Comparison of ENCODE assay signal across 19 cellular contexts in genomic region chr3:126527006-126527405, GRCh38. TPM values are rescaled to one million over a fixed set of nuclear protein-coding genes. Genes with fewer than 3 reads are reported as not detected.
DNase-seq lines count a peak whose midpoint lies in the region; ATAC-seq, FAIRE-seq and TF ChIP-seq lines count a peak whose summit lies in the region.
"Had no signal": no experiment of that assay in that cellular context is flagged by ENCODE, and none has a peak within 500 bp of the region (broad histone marks: within the 10 kb centered on the region; RNA-seq: fewer than 3 reads in every experiment).

No MANE protein-coding gene starts in this region.

- POLR2A ChIA-PET in HepG2 (lab: Yijun Ruan, JAX), result interaction anchor here (4.7 kb wide), 1 partner anchor 9 kb away, joined by 53 read pairs; the partner anchor contains the start of gene UROC1

- H4K20me1 ChIP-seq in BLaER1 treated with 17β-estradiol and CSF1 and Interleukin-3, amounts not matched to agents 10 nM and 100 nM, result peaks cover 0 to 15% (median 0%) of the 10 kb centered on the region in 11 experiments; a peak in 5 of 22 replicates
- H4K20me1 ChIP-seq in Loucy (ENCODE audit: insufficient read depth, low read length, poor library complexity, severe bottlenecking) (no peaks in the 10 kb centered on the region), HepG2 (ENCODE audit: insufficient read depth, low read length) (no peaks in the 10 kb centered on the region), smooth muscle cell (ENCODE audit: low read depth) (no peaks in the 10 kb centered on the region)

- no peak overlapping the region for H3K9ac ChIP-seq in BLaER1 treated with 17β-estradiol and CSF1 and Interleukin-3, amounts not matched to agents 10 nM and 100 nM
- H3K9ac ChIP-seq in Loucy (ENCODE audit: low read depth, low read length, poor library complexity, severe bottlenecking) (peak overlapping the region; percentile 19), HepG2 (ENCODE audit: insufficient read depth, low read depth, low read length) (no peak overlapping the region), smooth muscle cell (ENCODE audit: low read depth) (no peak overlapping the region)

- H3K79me2 ChIP-seq in Loucy (ENCODE audit: insufficient read depth, low read length), result no peaks in the 10 kb centered on the region
- peaks cover 16% of the 10 kb centered on the region for H3K79me2 ChIP-seq in HepG2 (ENCODE audit: insufficient read depth, low read length)
- no peaks in the 10 kb centered on the region for H3K79me2 ChIP-seq in smooth muscle cell (ENCODE audit: low read depth)

- no peak overlapping the region for H3K4me3 ChIP-seq in BLaER1 treated with 17β-estradiol and CSF1 and Interleukin-3, amounts not matched to agents 10 nM and 100 nM
- H3K4me3 ChIP-seq in Loucy (ENCODE audit: low read length, poor library complexity, severe bottlenecking), result no peak overlapping the region
- H3K4me3 ChIP-seq in HepG2 (replicated peaks in 1 of 3; ENCODE audit: insufficient read depth in 1 of 3, low read depth in 2 of 3, low read length in 3 of 3), result no peak overlapping the region
- no peak overlapping the region for H3K4me3 ChIP-seq in neutrophil (ENCODE audit: low read depth in 1 of 2, low read length in 1 of 2)
- no peak overlapping the region for H3K4me3 ChIP-seq in smooth muscle cell
- H3K4me3 ChIP-seq: Peyer's patch, SJSA1 had no signal

- no peak overlapping the region for H3K27ac ChIP-seq in BLaER1 treated with 17β-estradiol and CSF1 and Interleukin-3, amounts not matched to agents 10 nM and 100 nM
- H3K27ac ChIP-seq in HepG2 (ENCODE audit: extremely low read length, insufficient read depth, low read length) (peak overlapping the region; percentile 88), neutrophil (peak overlapping the region; percentile 93), smooth muscle cell (ENCODE audit: low read depth) (no peak overlapping the region)
- H3K27ac ChIP-seq: HL-60, Peyer's patch, SJSA1 had no signal

- intact Hi-C loops in HepG2 (cut with micrococcal nuclease; ENCODE audit: unreplicated experiment), result no loop called here

- peaks cover 0 to 14% (median 0%) of the 10 kb centered on the region in 11 experiments; a peak in 1 of 22 replicates for H3K9me3 ChIP-seq in BLaER1 treated with 17β-estradiol and CSF1 and Interleukin-3, amounts not matched to agents 10 nM and 100 nM (replicated peaks in 1 of 11)
- H3K9me3 ChIP-seq in Loucy (ENCODE audit: insufficient read depth, low read depth, low read length) (no peaks in the 10 kb centered on the region), HepG2 (ENCODE audit: low read length) (no peaks in the 10 kb centered on the region), neutrophil (no peaks in the 10 kb centered on the region), smooth muscle cell (replicated peaks; ENCODE audit: low read depth) (no peaks in the 10 kb centered on the region)
- H3K9me3 ChIP-seq: Peyer's patch, SJSA1 had no signal

- in situ Hi-C loops in HepG2 (cut with HindIII; ENCODE audit: extremely low pct_ligation_motif_present, low pct_unique_long_range_greater_than_20kb), result no loop called here

- CTCF ChIA-PET in HepG2 (lab: Yijun Ruan, JAX; ENCODE audit: low intra/inter-chr PET ratio, low total read pairs), result no interaction called here

- no peak for FAIRE-seq in HepG2 (lab: Jason Lieb, UNC)

- no peaks in the 10 kb centered on the region for H3K9me2 ChIP-seq in Loucy (replicated peaks; ENCODE audit: low read depth, low read length)

- no peaks in the 10 kb centered on the region for H3K36me3 ChIP-seq in BLaER1 treated with 17β-estradiol and CSF1 and Interleukin-3, amounts not matched to agents 10 nM and 100 nM
- H3K36me3 ChIP-seq in Loucy (ENCODE audit: insufficient read depth, low read length), result no peaks in the 10 kb centered on the region
- H3K36me3 ChIP-seq in HepG2 (replicated peaks in 1 of 2; ENCODE audit: control insufficient read depth in 1 of 2, insufficient read depth in 2 of 2, low read length in 2 of 2), result no peaks in the 10 kb centered on the region; a peak in 1 of 5 replicates
- H3K36me3 ChIP-seq in neutrophil, result no peaks in the 10 kb centered on the region
- no peaks in the 10 kb centered on the region for H3K36me3 ChIP-seq in smooth muscle cell (ENCODE audit: low read depth)
- H3K36me3 ChIP-seq: Peyer's patch, SJSA1 had no signal

- H3F3A ChIP-seq in Loucy (ENCODE audit: low read depth) (no peaks in the 10 kb centered on the region), smooth muscle cell (ENCODE audit: low read depth) (no peaks in the 10 kb centered on the region)

- no peak for DNase-seq in HepG2 (ENCODE audit: low spot score)
- no peak for DNase-seq in smooth muscle cell (lab: John Stamatoyannopoulos, UW; ENCODE audit: unreplicated experiment)
- DNase-seq in superior temporal gyrus (ENCODE audit: extremely low spot score), result no peak
- no peak for DNase-seq in T-helper 9 cell
- DNase-seq: DMS79, HFFc6, NCI-H1092 treated with DMSO at 0.1 percent for 48 hours, NCI-H146, NCI-H2029, NCI-H526 had no signal

- H3K27me3 ChIP-seq in BLaER1 treated with 17β-estradiol and CSF1 and Interleukin-3, amounts not matched to agents 10 nM and 100 nM, result peaks cover 26 to 42% (median 37%) of the 10 kb centered on the region in 11 experiments
- no peaks in the 10 kb centered on the region for H3K27me3 ChIP-seq in Loucy (ENCODE audit: insufficient read depth, low read length, poor library complexity, severe bottlenecking)
- H3K27me3 ChIP-seq in HepG2 (ENCODE audit: control insufficient read depth in 1 of 2, insufficient read depth in 2 of 2, low read length in 2 of 2), result no peaks in the 10 kb centered on the region; a peak in 1 of 5 replicates
- peaks cover 24% of the 10 kb centered on the region for H3K27me3 ChIP-seq in neutrophil
- H3K27me3 ChIP-seq in smooth muscle cell (ENCODE audit: low read depth), result peaks cover 27% of the 10 kb centered on the region
- H3K27me3 ChIP-seq: Peyer's patch had no signal

- TF ChIP-seq EP300 in HepG2 (IDR thresholded peaks at IDR 0.05; ENCODE audit: low read depth in 2 of 2, low read length in 2 of 2) (no peak), HepG2 (CRISPR knock-in tag; IDR thresholded peaks at IDR 0.05; ENCODE audit: borderline replicate concordance) (no peak)

- WGBS in HepG2 (ENCODE audit: low lambda C conversion rate), result 92% methylated on average over 6 of the region's 7 CpGs
- WGBS in smooth muscle cell (ENCODE audit: low lambda C conversion rate), result 76% methylated on average over 7 of the region's 7 CpGs

- TF ChIP-seq RAD21 in HepG2 (CRISPR knock-in tag; IDR thresholded peaks at IDR 0.05), result no peak

- TF ChIP-seq POLR2A in HepG2 (IDR thresholded peaks at IDR 0.05; ENCODE audit: insufficient read depth in 1 of 2, low read depth in 2 of 2, low read length in 2 of 2), result no peak

- H3K4me2 ChIP-seq in BLaER1 treated with 17β-estradiol and CSF1 and Interleukin-3, amounts not matched to agents 10 nM and 100 nM, result peak overlapping the region in 10 of 11 experiments; percentile 85 to 99 (median 94); a peak in 19 of 22 replicates
- H3K4me2 ChIP-seq in Loucy (ENCODE audit: low read depth, low read length, poor library complexity, severe bottlenecking), result peak overlapping the region; percentile 38
- no peak overlapping the region for H3K4me2 ChIP-seq in HepG2 (ENCODE audit: low read depth, low read length)
- H3K4me2 ChIP-seq in smooth muscle cell, result no peak overlapping the region

- BruUV-seq in HepG2 (replicated peaks; lab: Mats Ljungman, UMichigan), result no TSS peak

- H2AFZ ChIP-seq in Loucy (ENCODE audit: low read length), result no peak overlapping the region
- no peak overlapping the region for H2AFZ ChIP-seq in HepG2 (ENCODE audit: low read length)
- H2AFZ ChIP-seq in smooth muscle cell (ENCODE audit: low read depth), result no peak overlapping the region

- no peak for ATAC-seq in HepG2

- peaks cover 48 to 82% (median 68%) of the 10 kb centered on the region in 10 experiments for H3K4me1 ChIP-seq in BLaER1 treated with 17β-estradiol and CSF1 and Interleukin-3, amounts not matched to agents 10 nM and 100 nM
- peaks cover 76% of the 10 kb centered on the region for H3K4me1 ChIP-seq in Loucy (ENCODE audit: insufficient read depth, low read length, poor library complexity, severe bottlenecking)
- peaks cover 83% of the 10 kb centered on the region for H3K4me1 ChIP-seq in HepG2 (ENCODE audit: insufficient read depth, low read length)
- peaks cover 83 to 95% of the 10 kb centered on the region in 2 experiments for H3K4me1 ChIP-seq in neutrophil (ENCODE audit: control insufficient read depth in 1 of 2, insufficient read depth in 1 of 2, low read depth in 1 of 2, low read length in 1 of 2)
- no peaks in the 10 kb centered on the region for H3K4me1 ChIP-seq in smooth muscle cell (ENCODE audit: low read depth)

- TF ChIP-seq CTCF in Loucy (conservative IDR thresholded peaks at IDR 0.05; ENCODE audit: low read length) (no peak), HepG2 (CRISPR knock-in tag; IDR thresholded peaks at IDR 0.05) (no peak), neutrophil (IDR thresholded peaks at IDR 0.05) (no peak), smooth muscle cell (IDR thresholded peaks at IDR 0.05; ENCODE audit: borderline replicate concordance, insufficient read depth, poor library complexity, severe bottlenecking) (no peak)

RNA-seq across cellular contexts. Expression of gene CHST13, which starts 3.1 kb away (rescaled TPM):
- total RNA-seq in HepG2 (2016; rRNA removed; fragmentation: Illumina TruSeq; extraction: Trizol), result 16.1 and 43.1 TPM in 2 replicates
- 8.0 and 11.1 TPM in 2 replicates for total RNA-seq in HepG2 (2016; cell fraction: cytosol; rRNA removed; fragmentation: Illumina TruSeq; extraction: Trizol; ENCODE audit: low read depth)
- 15.2 and 40.9 TPM in 2 replicates for total RNA-seq in HepG2 (2016; cell fraction: insoluble cytoplasmic fraction; rRNA removed; fragmentation: Illumina TruSeq; extraction: Trizol)
- total RNA-seq in HepG2 (2016; cell fraction: membrane; rRNA removed; fragmentation: Illumina TruSeq; extraction: Trizol), result 18.0 and 22.7 TPM in 2 replicates
- 29.6 and 33.9 TPM in 2 replicates for total RNA-seq in HepG2 (2016; cell fraction: nucleus; rRNA removed; fragmentation: Illumina TruSeq; extraction: Trizol)
- polyA plus RNA-seq in HepG2 (2011; rRNA removed), result 32.0 and 50.7 TPM in 2 replicates
- polyA plus RNA-seq in HepG2 (2011; cell fraction: cytosol; rRNA removed), result 31.3 and 65.1 TPM in 2 replicates
- 65.1 and 66.5 TPM in 2 replicates for polyA plus RNA-seq in HepG2 (2011; cell fraction: nucleus; rRNA removed)
- polyA plus RNA-seq in HepG2 (2012), result 30.3 and 44.6 TPM in 2 replicates
- 10.6 and 12.9 TPM in 2 replicates for polyA plus RNA-seq in HepG2 (2016; cell fraction: cytosol; fragmentation: Illumina TruSeq; extraction: Trizol; ENCODE audit: low read depth)
- 21.1 and 21.2 TPM in 2 replicates for polyA plus RNA-seq in HepG2 (2016; cell fraction: insoluble cytoplasmic fraction; fragmentation: Illumina TruSeq; extraction: Trizol; ENCODE audit: low read depth)
- polyA plus RNA-seq in HepG2 (2016; cell fraction: membrane; fragmentation: Illumina TruSeq; extraction: Trizol; ENCODE audit: low read depth), result 18.9 and 20.1 TPM in 2 replicates
- polyA plus RNA-seq in HepG2 (2016; cell fraction: nucleus; fragmentation: Illumina TruSeq; extraction: Trizol; ENCODE audit: insufficient read depth, low read depth), result 72.0 and 85.3 TPM in 2 replicates
- polyA minus RNA-seq in HepG2 (2011; rRNA and poly(A)+ RNA removed; ENCODE audit: low replicate concordance), result 47.2 TPM in 1 of 2 replicates, not detected in the other
- polyA minus RNA-seq in HepG2 (2011; cell fraction: cytosol; rRNA and poly(A)+ RNA removed), result 30.8 and 35.4 TPM in 2 replicates
- polyA minus RNA-seq in HepG2 (2011; cell fraction: nucleus; rRNA and poly(A)+ RNA removed), result 5.7 and 6.3 TPM in 2 replicates
- not detected in 2 replicates for total RNA-seq in smooth muscle cell
- polyA plus RNA-seq in smooth muscle cell, result not detected in 2 replicates
- total RNA-seq: HFFc6, OCI-LY7, SJSA1 had no signal

RNA-seq across cellular contexts. Expression of gene UROC1, which starts 9.4 kb away (rescaled TPM):
- total RNA-seq in HepG2 (2016; rRNA removed; fragmentation: Illumina TruSeq; extraction: Trizol) (0.71 and 0.74 TPM in 2 replicates), smooth muscle cell (not detected in 2 replicates)
- 0.09 TPM in 1 of 2 replicates, not detected in the other for total RNA-seq in HepG2 (2016; cell fraction: cytosol; rRNA removed; fragmentation: Illumina TruSeq; extraction: Trizol; ENCODE audit: low read depth)
- total RNA-seq in HepG2 (2016; cell fraction: insoluble cytoplasmic fraction; rRNA removed; fragmentation: Illumina TruSeq; extraction: Trizol), result 0.39 and 0.97 TPM in 2 replicates
- total RNA-seq in HepG2 (2016; cell fraction: membrane; rRNA removed; fragmentation: Illumina TruSeq; extraction: Trizol), result 0.24 and 0.25 TPM in 2 replicates
- 0.69 and 0.87 TPM in 2 replicates for total RNA-seq in HepG2 (2016; cell fraction: nucleus; rRNA removed; fragmentation: Illumina TruSeq; extraction: Trizol)
- polyA plus RNA-seq in HepG2 (2011; rRNA removed) (1.3 and 2.0 TPM in 2 replicates), smooth muscle cell (not detected in 2 replicates)
- 0.65 and 0.95 TPM in 2 replicates for polyA plus RNA-seq in HepG2 (2011; cell fraction: cytosol; rRNA removed)
- 6.6 and 8.2 TPM in 2 replicates for polyA plus RNA-seq in HepG2 (2011; cell fraction: nucleus; rRNA removed)
- polyA plus RNA-seq in HepG2 (2012), result 1.1 and 2.5 TPM in 2 replicates
- polyA plus RNA-seq in HepG2 (2016; cell fraction: cytosol; fragmentation: Illumina TruSeq; extraction: Trizol; ENCODE audit: low read depth), result 0.12 and 0.17 TPM in 2 replicates
- 0.78 and 0.88 TPM in 2 replicates for polyA plus RNA-seq in HepG2 (2016; cell fraction: insoluble cytoplasmic fraction; fragmentation: Illumina TruSeq; extraction: Trizol; ENCODE audit: low read depth)
- polyA plus RNA-seq in HepG2 (2016; cell fraction: membrane; fragmentation: Illumina TruSeq; extraction: Trizol; ENCODE audit: low read depth), result 0.21 and 0.22 TPM in 2 replicates
- polyA plus RNA-seq in HepG2 (2016; cell fraction: nucleus; fragmentation: Illumina TruSeq; extraction: Trizol; ENCODE audit: insufficient read depth, low read depth), result 2.7 and 2.8 TPM in 2 replicates
- 2.2 TPM in 1 of 2 replicates, not detected in the other for polyA minus RNA-seq in HepG2 (2011; rRNA and poly(A)+ RNA removed; ENCODE audit: low replicate concordance)
- polyA minus RNA-seq in HepG2 (2011; cell fraction: cytosol; rRNA and poly(A)+ RNA removed), result 0.53 and 0.59 TPM in 2 replicates
- 0.75 and 1.2 TPM in 2 replicates for polyA minus RNA-seq in HepG2 (2011; cell fraction: nucleus; rRNA and poly(A)+ RNA removed)
- total RNA-seq: H7, HFFc6, HT-29, Peyer's patch, SJSA1 had no signal

RNA-seq across cellular contexts. Expression of gene C3orf22, which starts 31.7 kb away (rescaled TPM):
- total RNA-seq in HepG2 (2016; rRNA removed; fragmentation: Illumina TruSeq; extraction: Trizol), result not detected in 2 replicates
- total RNA-seq in HepG2 (2016; cell fraction: cytosol; rRNA removed; fragmentation: Illumina TruSeq; extraction: Trizol; ENCODE audit: low read depth), result not detected in 2 replicates
- total RNA-seq in HepG2 (2016; cell fraction: insoluble cytoplasmic fraction; rRNA removed; fragmentation: Illumina TruSeq; extraction: Trizol), result not detected in 2 replicates
- not detected in 2 replicates for total RNA-seq in HepG2 (2016; cell fraction: membrane; rRNA removed; fragmentation: Illumina TruSeq; extraction: Trizol)
- total RNA-seq in HepG2 (2016; cell fraction: nucleus; rRNA removed; fragmentation: Illumina TruSeq; extraction: Trizol), result not detected in 2 replicates
- not detected in 2 replicates for polyA plus RNA-seq in HepG2 (2011; rRNA removed)
- not detected in 2 replicates for polyA plus RNA-seq in HepG2 (2011; cell fraction: cytosol; rRNA removed)
- not detected in 2 replicates for polyA plus RNA-seq in HepG2 (2011; cell fraction: nucleus; rRNA removed)
- polyA plus RNA-seq in HepG2 (2012), result 0.15 and 0.17 TPM in 2 replicates
- not detected in 2 replicates for polyA plus RNA-seq in HepG2 (2016; cell fraction: cytosol; fragmentation: Illumina TruSeq; extraction: Trizol; ENCODE audit: low read depth)
- polyA plus RNA-seq in HepG2 (2016; cell fraction: insoluble cytoplasmic fraction; fragmentation: Illumina TruSeq; extraction: Trizol; ENCODE audit: low read depth), result not detected in 2 replicates
- polyA plus RNA-seq in HepG2 (2016; cell fraction: membrane; fragmentation: Illumina TruSeq; extraction: Trizol; ENCODE audit: low read depth), result not detected in 2 replicates
- not detected in 2 replicates for polyA plus RNA-seq in HepG2 (2016; cell fraction: nucleus; fragmentation: Illumina TruSeq; extraction: Trizol; ENCODE audit: insufficient read depth, low read depth)
- polyA minus RNA-seq in HepG2 (2011; rRNA and poly(A)+ RNA removed; ENCODE audit: low replicate concordance), result not detected in 2 replicates
- not detected in 2 replicates for polyA minus RNA-seq in HepG2 (2011; cell fraction: cytosol; rRNA and poly(A)+ RNA removed)
- polyA minus RNA-seq in HepG2 (2011; cell fraction: nucleus; rRNA and poly(A)+ RNA removed), result not detected in 2 replicates
- total RNA-seq in smooth muscle cell, result not detected in 2 replicates
- polyA plus RNA-seq in smooth muscle cell, result not detected in 2 replicates
- total RNA-seq: H7, HFFc6, HT-29, OCI-LY7, Peyer's patch, SJSA1 had no signal

RNA-seq across cellular contexts. Expression of gene ZXDC, which starts 51.3 kb away (rescaled TPM):
- total RNA-seq in HepG2 (2016; rRNA removed; fragmentation: Illumina TruSeq; extraction: Trizol), result 14.7 and 21.2 TPM in 2 replicates
- 3.8 and 5.1 TPM in 2 replicates for total RNA-seq in HepG2 (2016; cell fraction: cytosol; rRNA removed; fragmentation: Illumina TruSeq; extraction: Trizol; ENCODE audit: low read depth)
- 14.1 and 20.6 TPM in 2 replicates for total RNA-seq in HepG2 (2016; cell fraction: insoluble cytoplasmic fraction; rRNA removed; fragmentation: Illumina TruSeq; extraction: Trizol)
- 8.3 and 8.6 TPM in 2 replicates for total RNA-seq in HepG2 (2016; cell fraction: membrane; rRNA removed; fragmentation: Illumina TruSeq; extraction: Trizol)
- total RNA-seq in HepG2 (2016; cell fraction: nucleus; rRNA removed; fragmentation: Illumina TruSeq; extraction: Trizol), result 34.2 and 37.1 TPM in 2 replicates
- polyA plus RNA-seq in HepG2 (2011; rRNA removed), result 17.6 and 22.1 TPM in 2 replicates
- 11.0 and 12.5 TPM in 2 replicates for polyA plus RNA-seq in HepG2 (2011; cell fraction: cytosol; rRNA removed)
- 66.1 and 66.9 TPM in 2 replicates for polyA plus RNA-seq in HepG2 (2011; cell fraction: nucleus; rRNA removed)
- 15.7 and 19.2 TPM in 2 replicates for polyA plus RNA-seq in HepG2 (2012)
- 1.2 TPM in 2 replicates for polyA plus RNA-seq in HepG2 (2016; cell fraction: cytosol; fragmentation: Illumina TruSeq; extraction: Trizol; ENCODE audit: low read depth)
- polyA plus RNA-seq in HepG2 (2016; cell fraction: insoluble cytoplasmic fraction; fragmentation: Illumina TruSeq; extraction: Trizol; ENCODE audit: low read depth), result 9.6 and 12.3 TPM in 2 replicates
- 2.8 TPM in 2 replicates for polyA plus RNA-seq in HepG2 (2016; cell fraction: membrane; fragmentation: Illumina TruSeq; extraction: Trizol; ENCODE audit: low read depth)
- polyA plus RNA-seq in HepG2 (2016; cell fraction: nucleus; fragmentation: Illumina TruSeq; extraction: Trizol; ENCODE audit: insufficient read depth, low read depth), result 46.7 and 52.0 TPM in 2 replicates
- 30.7 and 49.9 TPM in 2 replicates for polyA minus RNA-seq in HepG2 (2011; rRNA and poly(A)+ RNA removed; ENCODE audit: low replicate concordance)
- polyA minus RNA-seq in HepG2 (2011; cell fraction: cytosol; rRNA and poly(A)+ RNA removed), result 19.2 and 20.2 TPM in 2 replicates
- polyA minus RNA-seq in HepG2 (2011; cell fraction: nucleus; rRNA and poly(A)+ RNA removed), result 69.8 and 75.6 TPM in 2 replicates
- total RNA-seq in smooth muscle cell, result 18.8 and 20.4 TPM in 2 replicates
- polyA plus RNA-seq in smooth muscle cell, result 9.2 and 16.2 TPM in 2 replicates

Comparison
In these comparisons a context has a peak if more than half of its experiments do, and no peak if none do; other contexts are left out.
1. H3K27ac ChIP-seq: peak in HepG2 (single experiment) and neutrophil (single experiment); none in BLaER1 treated with 17β-estradiol and CSF1 and Interleukin-3, amounts not matched to agents 10 nM and 100 nM (0 of 11) and smooth muscle cell (single experiment).
2. H3K4me2 ChIP-seq: peak in BLaER1 treated with 17β-estradiol and CSF1 and Interleukin-3, amounts not matched to agents 10 nM and 100 nM (10 of 11) and Loucy (single experiment); none in HepG2 (single experiment) and smooth muscle cell (single experiment).